9 cellular contexts compared by ENCODE assay signal in genomic region chr18:22171263-22171838, GRCh38. TPM values are rescaled to one million over a fixed set of nuclear protein-coding genes. Genes with fewer than 3 reads are reported as not detected.
A peak's percentile ranks its signal among the peaks of the same experiment; 100 is the strongest.
DNase-seq lines count a peak whose midpoint lies in the region; ATAC-seq and TF ChIP-seq lines count a peak whose summit lies in the region.
"Had no signal": no experiment of that assay in that cellular context is flagged by ENCODE, and none has a peak within 500 bp of the region (broad histone marks: within the 10 kb centered on the region; RNA-seq: fewer than 3 reads in every experiment).

No MANE protein-coding gene starts in this region.

- H3K23me2 ChIP-seq in H9 (ENCODE audit: insufficient read length, low read depth, low read length, poor library complexity, severe bottlenecking) = peaks cover 30% of the 10 kb centered on the region

- H2AK5ac ChIP-seq in H9 (ENCODE audit: insufficient read length, low read length) = no peak overlapping the region

- H4K20me1 ChIP-seq in H9 (ENCODE audit: control insufficient read depth, insufficient read depth, insufficient read length) = no peaks in the 10 kb centered on the region

- H3K4me1 ChIP-seq in H9 (ENCODE audit: insufficient read depth, low read length) (0 out of 2 replicates have a peak, but pooled peaks cover 2% of the 10 kb centered on the region), breast epithelium (peaks cover 6 to 10% of the 10 kb centered on the region in 2 donors), spleen (peaks cover 3 to 48% (median 35%) of the 10 kb centered on the region in 6 donors)

- H2BK120ac ChIP-seq in H9 (ENCODE audit: low read depth, low read length, poor library complexity, severe bottlenecking) = no peak overlapping the region

- H3K4me3 Mint-ChIP-seq in H9 = no peak overlapping the region

- no peaks in the 10 kb centered on the region for H3K79me2 ChIP-seq in H9 (ENCODE audit: insufficient read depth, low read length)

- no peak overlapping the region for H3K27ac Mint-ChIP-seq in H9

- no peak overlapping the region for H3K4ac ChIP-seq in H9 (ENCODE audit: low read depth, low read length)

- no peak overlapping the region for H3K23ac ChIP-seq in H9 (ENCODE audit: insufficient read length, low read depth, low read length)

- no peak overlapping the region for H4K91ac ChIP-seq in H9 (ENCODE audit: insufficient read length, low read depth, low read length)

- H2BK15ac ChIP-seq in H9 (ENCODE audit: low read depth, low read length) = no peak overlapping the region

- H3K4me3 ChIP-seq in breast epithelium (peak overlapping the region; percentile 66 to 90 (median 79)), spleen (peak overlapping the region; percentile 44 to 86 (median 64))

- H3K79me1 ChIP-seq in H9 (ENCODE audit: insufficient read depth, low read depth, low read length, poor library complexity, severe bottlenecking) = no peaks in the 10 kb centered on the region

- H3K36me3 ChIP-seq in breast epithelium (no peaks in the 10 kb centered on the region), spleen (peaks cover 0 to 21% (median 0%) of the 10 kb centered on the region in 6 donors)

- DNase-seq in H9 (peak; percentile 35), breast epithelium (ENCODE audit: low spot score in 2 of 2) (no peak), left kidney (ENCODE audit: low read depth, low spot score) (peak; percentile 34), spleen (no peak), activated T-cell treated with anti-CD3 and anti-CD28 coated beads for 4 hours (no peak), foreskin melanocyte (no peak)
- no peak for DNase-seq in activated effector memory CD4-positive, alpha-beta T cell treated with Interleukin-2 at 50 U/mL for 16 hours
- DNase-seq: activated effector memory CD4-positive, alpha-beta T cell treated with anti-CD3 and anti-CD28 coated beads, Interleukin-2, amount 50 U/mL, for 16 hours had no signal

- no peak overlapping the region for H2BK20ac ChIP-seq in H9 (ENCODE audit: low read depth, low read length, poor library complexity, severe bottlenecking)

- peak overlapping the region; percentile 61 for H3K4me2 ChIP-seq in H9 (ENCODE audit: insufficient read depth, insufficient read length, low read length)

- ATAC-seq in GM19035 (IDR thresholded peaks at IDR 0.05; ENCODE audit: unreplicated experiment) = no peak

- H3K27me3 Mint-ChIP-seq in H9 (ENCODE audit: low read depth) = peaks cover 95% of the 10 kb centered on the region

- WGBS in H9 (ENCODE audit: extremely low coverage, insufficient read length, low lambda C conversion rate) = no CpG with 5 or more reads among the region's 73 CpGs
- 0 to 6% (median 4%) methylated on average over 2 to 73 of the region's 73 CpGs; no CpG with 5 or more reads in 1 of the 5 donors for WGBS in spleen, 5 donors

- H3K14ac ChIP-seq in H9 (ENCODE audit: insufficient read depth, low read length) = no peak overlapping the region

- no peak overlapping the region for H2BK12ac ChIP-seq in H9 (ENCODE audit: insufficient read length, low read depth, low read length)

- no peak overlapping the region for H4K8ac ChIP-seq in H9 (replicated peaks; ENCODE audit: insufficient read length, low read depth, low read length)

- H3K9me3 ChIP-seq in H9 (ENCODE audit: control insufficient read depth, low read depth, low read length) (no peaks in the 10 kb centered on the region), breast epithelium (no peaks in the 10 kb centered on the region), spleen (no peaks in the 10 kb centered on the region)

- no peak overlapping the region for H2AFZ ChIP-seq in H9 (ENCODE audit: low read length)

- no peak overlapping the region for H3T11ph ChIP-seq in H9 (ENCODE audit: low read length)

- H3K27me3 ChIP-seq in H9 (ENCODE audit: insufficient read depth, low read length) = peaks cover 88% of the 10 kb centered on the region
- peaks cover 0 to 26% of the 10 kb centered on the region in 2 donors for H3K27me3 ChIP-seq in breast epithelium
- H3K27me3 ChIP-seq in spleen (replicated peaks in 1 of 7) = peaks cover 5 to 100% (median 67%) of the 10 kb centered on the region in 7 donors

- H3K9ac ChIP-seq in H9 (ENCODE audit: extremely low read depth, insufficient read length, low read length) = no peak overlapping the region

- TF ChIP-seq CTCF in H9 (conservative IDR thresholded peaks at IDR 0.05) (no peak), breast epithelium (IDR thresholded peaks at IDR 0.05) (no peak), spleen (IDR thresholded peaks at IDR 0.05 in 8 of 11, conservative IDR thresholded peaks at IDR 0.05 in 3 of 11) (no peak)

- intact Hi-C loops in breast epithelium (cut with DNase I; ENCODE audit: low total_unique reads) (loop anchor here (5.0 to 10.0 kb wide), 3 partner anchors 173 to 489 kb away; no protein-coding TSS in a partner anchor), spleen (cut with DNase I; ENCODE audit: low total_unique reads) (loop anchor here (10.0 kb wide), 1 partner anchor 383 kb away; no protein-coding TSS in a partner anchor)

- H4K5ac ChIP-seq in H9 (ENCODE audit: insufficient read length, low read depth, low read length) = no peak overlapping the region

- H3K18ac ChIP-seq in H9 (ENCODE audit: insufficient read length, low read depth, low read length) = no peak overlapping the region

- H3K36me3 Mint-ChIP-seq in H9 (ENCODE audit: insufficient read depth in 1 of 3, low read depth in 3 of 3) = no peaks in the 10 kb centered on the region; a peak in 1 of 7 replicates

- TF ChIP-seq POLR2A in breast epithelium (IDR thresholded peaks at IDR 0.05) (no peak), spleen (IDR thresholded peaks at IDR 0.05) (no peak)

- H3K9me3 Mint-ChIP-seq in H9 = peaks cover 4 to 13% of the 10 kb centered on the region in 2 experiments; a peak in 3 of 5 replicates

- H3K27ac ChIP-seq in H9 (ENCODE audit: insufficient read length, low read depth, low read length) (no peak overlapping the region), breast epithelium (peak overlapping the region; percentile 85 to 87), spleen (peak overlapping the region; percentile 63 to 93 (median 90))

- H3K56ac ChIP-seq in H9 (ENCODE audit: insufficient read length, low read depth, low read length) = no peak overlapping the region

- no peak overlapping the region for H2BK5ac ChIP-seq in H9 (ENCODE audit: insufficient read length, low read length)

- H3K4me1 Mint-ChIP-seq in H9 = peaks cover 27 to 33% of the 10 kb centered on the region in 2 experiments

RNA-seq across cellular contexts. Expression of gene GATA6, which starts 2.0 kb away (rescaled TPM):
- total RNA-seq in H9 (2021) (0.04 TPM in 1 of 2 replicates, not detected in the other), breast epithelium (10 to 100 TPM in 2 of 3 donors, 1 to 10 TPM in 1; 3.0 to 11.1 (median 11.0) TPM), spleen (10 to 100 TPM; 27.4 to 65.3 (median 42.3) TPM)
- polyA plus RNA-seq in spleen = 10 to 100 TPM in 1 of 3 donors, 1 to 10 TPM in 2; 4.2 to 14.8 (median 4.9) TPM

Comparison
In these comparisons a context has a peak if more than half of its experiments do, and no peak if none do; other contexts are left out.
1. DNase-seq: peak in H9 (single experiment) and left kidney (single experiment); none in breast epithelium (0 of 2), spleen (single experiment), activated T-cell treated with anti-CD3 and anti-CD28 coated beads for 4 hours (single experiment), activated effector memory CD4-positive, alpha-beta T cell treated with Interleukin-2 at 50 U/mL for 16 hours (single experiment) and foreskin melanocyte (single experiment).